ENCODE assay signal across 10 cellular contexts in genomic region chr1:25556791-25557476, GRCh38. TPM values are rescaled to one million over a fixed set of nuclear protein-coding genes. Genes with fewer than 3 reads are reported as not detected.
DNase-seq lines count a peak whose midpoint lies in the region; ATAC-seq, FAIRE-seq and TF ChIP-seq lines count a peak whose summit lies in the region.
"Had no signal": no experiment of that assay in that cellular context is flagged by ENCODE, and none has a peak within 500 bp of the region (broad histone marks: within the 10 kb centered on the region; RNA-seq: fewer than 3 reads in every experiment).

No MANE protein-coding gene starts in this region.

- H3K4me3 ChIP-seq in NB4 (ENCODE audit: low read depth, low read length) = no peak overlapping the region
- no peak overlapping the region for H3K4me3 ChIP-seq in K562
- H3K4me3 ChIP-seq in pancreas = no peak overlapping the region
- no peak overlapping the region for H3K4me3 ChIP-seq in esophagus muscularis mucosa
- H3K4me3 ChIP-seq: tibial nerve had no signal

- in situ Hi-C loops in K562 (cut with MboI) = no loop called here

- H3K9me3 ChIP-seq in K562 (replicated peaks; ENCODE audit: control insufficient read depth, insufficient read depth, low read depth, low read length) = no peaks in the 10 kb centered on the region
- no peaks in the 10 kb centered on the region for H3K9me3 ChIP-seq in pancreas
- H3K9me3 ChIP-seq in esophagus muscularis mucosa = no peaks in the 10 kb centered on the region
- H3K9me3 ChIP-seq: tibial nerve had no signal

- H3K9me1 ChIP-seq in K562 (ENCODE audit: control insufficient read depth, insufficient read depth, low read length) = peaks cover 3% of the 10 kb centered on the region

- WGBS in K562 (ENCODE audit: insufficient coverage, low coverage, missing lambda C conversion rate) = 84% methylated on average over 8 of the region's 10 CpGs
- 84 to 88% methylated on average over 10 of the region's 10 CpGs for WGBS in pancreas, 2 donors
- WGBS in esophagus muscularis mucosa = 83% methylated on average over 10 of the region's 10 CpGs

- intact Hi-C loops in K562 (cut with micrococcal nuclease) (no loop called here), pancreas (cut with DNase I) (no loop called here), esophagus muscularis mucosa (cut with DNase I) (no loop called here)

- H3K27ac ChIP-seq in K562 (ENCODE audit: extremely low read depth, low read depth, low read length) = no peak overlapping the region
- no peak overlapping the region for H3K27ac ChIP-seq in pancreas
- H3K27ac ChIP-seq in esophagus muscularis mucosa (replicated peaks in 1 of 4) = peak overlapping the region in 1 of 4 donors; percentile 5

- TF ChIP-seq POLR2A in NB4 (IDR thresholded peaks at IDR 0.05; ENCODE audit: extremely low read depth, insufficient read length) (no peak), K562 (conservative IDR thresholded peaks at IDR 0.05) (no peak), esophagus muscularis mucosa (IDR thresholded peaks at IDR 0.05; ENCODE audit: low read depth) (no peak)

- peaks cover 7% of the 10 kb centered on the region for H4K20me1 ChIP-seq in K562 (replicated peaks; ENCODE audit: control insufficient read depth, insufficient read depth, low read length)

- H2AFZ ChIP-seq in K562 (ENCODE audit: low read depth, low read length) = no peak overlapping the region

- H3K36me3 ChIP-seq in K562 (ENCODE audit: control insufficient read depth, insufficient read depth, low read length) (peaks cover 36% of the 10 kb centered on the region), pancreas (peaks cover 0 to 29% (median 0%) of the 10 kb centered on the region in 3 donors), esophagus muscularis mucosa (peaks cover 0 to 54% (median 34%) of the 10 kb centered on the region in 4 donors)

- POLR2A ChIA-PET in K562 (lab: Yijun Ruan, JAX) = interaction anchor here (0.6 to 5.5 kb wide), 3 partner anchors 8 to 95 kb away, joined by 3 to 39 read pairs (median 3); no protein-coding TSS in a partner anchor

- TF ChIP-seq CTCF in NB4 (IDR thresholded peaks at IDR 0.05; ENCODE audit: low read depth, low read length) (no peak), K562 (IDR thresholded peaks at IDR 0.05 in 2 of 3, conservative IDR thresholded peaks at IDR 0.05 in 1 of 3; ENCODE audit: insufficient read depth in 2 of 3, low read depth in 1 of 3, low read length in 3 of 3) (no peak), pancreas (IDR thresholded peaks at IDR 0.05) (no peak), esophagus muscularis mucosa (IDR thresholded peaks at IDR 0.05) (no peak)

- H3K4me1 ChIP-seq in K562 (replicated peaks in 1 of 2; ENCODE audit: control insufficient read depth in 2 of 2, insufficient read depth in 2 of 2, low read length in 2 of 2) (peaks cover 12 to 35% of the 10 kb centered on the region in 2 experiments), pancreas (no peaks in the 10 kb centered on the region), esophagus muscularis mucosa (peaks cover 41 to 67% (median 57%) of the 10 kb centered on the region in 4 donors)

- no peak for ATAC-seq in K562
- ATAC-seq in pancreas = peak in 3 of 4 donors; percentile 27 to 44 (median 33)

- peaks cover 11% of the 10 kb centered on the region; the same call in 2 of the 3 replicates for H3K79me2 ChIP-seq in K562 (ENCODE audit: control insufficient read depth, insufficient read depth, low read length)

- FAIRE-seq in K562 (lab: Jason Lieb, UNC) = peak; percentile 19
- FAIRE-seq in pancreas (lab: Jason Lieb, UNC) = no peak
- FAIRE-seq: colon had no signal

- no TSS peak for BruUV-seq in K562 (replicated peaks; lab: Mats Ljungman, UMichigan)

- DNase-seq in NCI-H2171 treated with DMSO at 0.1 percent for 48 hours (lab: John Stamatoyannopoulos, UW) = peak; percentile 47
- no peak for DNase-seq in NCI-H2171 (lab: John Stamatoyannopoulos, UW)
- DNase-seq in NB4 (ENCODE audit: low read depth) = peak; percentile 63
- no peak for DNase-seq in K562 (ENCODE audit: extremely low read depth in 1 of 4, low spot score in 3 of 4)
- peak in 1 of 6 donors; percentile 60 for DNase-seq in pancreas
- no peak for DNase-seq in esophagus muscularis mucosa (ENCODE audit: extremely low spot score)
- DNase-seq in anterior cingulate cortex (lab: John Stamatoyannopoulos, UW) = no peak
- DNase-seq in medulla oblongata (ENCODE audit: extremely low spot score) = no peak

- TF ChIP-seq EP300 in K562 (IDR thresholded peaks at IDR 0.05; ENCODE audit: low read length) (no peak), esophagus muscularis mucosa (IDR thresholded peaks at IDR 0.05) (no peak)

- CTCF ChIA-PET in K562 (lab: Yijun Ruan, JAX; ENCODE audit: low intra/inter-chr PET ratio) = no interaction called here

- no peaks in the 10 kb centered on the region for H3K27me3 ChIP-seq in K562 (ENCODE audit: control insufficient read depth in 2 of 2, insufficient read depth in 2 of 2, low read length in 2 of 2)
- no peaks in the 10 kb centered on the region for H3K27me3 ChIP-seq in pancreas
- H3K27me3 ChIP-seq in esophagus muscularis mucosa = no peaks in the 10 kb centered on the region
- H3K27me3 ChIP-seq: tibial nerve had no signal

- no peak for TF ChIP-seq RAD21 in K562 (CRISPR knock-in tag; conservative IDR thresholded peaks at IDR 0.05 in 1 of 2, IDR thresholded peaks at IDR 0.05 in 1 of 2)

- peak overlapping the region in 1 of 2 experiments; percentile 11; a peak in 1 of 4 replicates for H3K9ac ChIP-seq in K562 (ENCODE audit: insufficient read depth in 1 of 2, low read depth in 2 of 2, low read length in 2 of 2)

- no peak overlapping the region for H3K4me2 ChIP-seq in K562 (ENCODE audit: insufficient read depth, low read length)

TF ChIP-seq in K562, 482 proteins besides CTCF, POLR2A, EP300 and RAD21 (continues in another document):
- TF ChIP-seq PCBP1 (IDR thresholded peaks at IDR 0.05; ENCODE audit: low read depth, low read length, poor library complexity, severe bottlenecking) (no peak), PML (IDR thresholded peaks at IDR 0.05; ENCODE audit: low read length) (no peak), SPI1 (IDR thresholded peaks at IDR 0.05; ENCODE audit: borderline replicate concordance, low read depth, low read length) (0 out of 2 replicates have a peak, but pooled peaks have one; percentile 9), HNRNPH1 (optimal IDR thresholded peaks at IDR 0.05; ENCODE audit: low read depth, low read length) (no peak), ZNF347 (CRISPR knock-in tag; IDR thresholded peaks at IDR 0.05; ENCODE audit: low read depth) (no peak), ZNF79 (CRISPR knock-in tag; IDR thresholded peaks at IDR 0.05; ENCODE audit: low read depth) (no peak)

RNA-seq across cellular contexts. Expression of gene LDLRAP1, which starts 13.5 kb away (rescaled TPM):
- total RNA-seq in K562 (2011; cell fraction: chromatin; rRNA removed; ENCODE audit: low replicate concordance) = 30.0 and 73.0 TPM in 2 replicates
- 38.5 and 41.1 TPM in 2 replicates for total RNA-seq in K562 (2011; cell fraction: nucleolus; rRNA removed)
- total RNA-seq in K562 (2011; cell fraction: nucleoplasm; rRNA removed) = 33.9 and 37.2 TPM in 2 replicates
- total RNA-seq in K562 (2014; rRNA removed) (14.2 and 19.0 TPM in 2 replicates), K562 (2014; rRNA removed; fragmentation: Illumina TruSeq; extraction: Trizol) (10.9 and 13.0 TPM in 2 replicates), K562 (2015; rRNA removed; fragmentation: Illumina TruSeq; extraction: Trizol) (16.3 and 17.7 TPM in 2 replicates), K562 (2021) (28.8 and 29.2 TPM in 2 replicates), pancreas (10 to 100 TPM; 21.0 to 25.9 (median 23.6) TPM), esophagus muscularis mucosa (10 to 100 TPM; 12.6 to 21.2 (median 16.3) TPM)
- polyA plus RNA-seq in K562 (2011; rRNA removed) (16.2 and 25.0 TPM in 2 replicates), K562 (2014; fragmentation: Illumina TruSeq; extraction: Trizol) (26.8 and 29.6 TPM in 2 replicates), K562 (2014; fragmentation: Nextera tagmentation; extraction: Ambion mirVana) (1 to 10 TPM in 1 of 2 experiments, under 1 TPM in 1; 0.56 to 1.4 TPM), K562 (2014; rRNA removed) (22.2 and 25.7 TPM in 2 replicates), pancreas (10 to 100 TPM; 27.1 to 71.9 TPM)
- polyA plus RNA-seq in K562 (2011; cell fraction: cytosol; rRNA removed) = 22.4 and 23.7 TPM in 2 replicates
- polyA plus RNA-seq in K562 (2011; cell fraction: nucleus; rRNA removed) = 69.9 and 75.9 TPM in 2 replicates
- polyA plus RNA-seq in K562 (2012) = 24.3 and 30.1 TPM in 2 replicates
- polyA minus RNA-seq in K562 (2011; rRNA and poly(A)+ RNA removed) = 11.8 and 12.8 TPM in 2 replicates
- polyA minus RNA-seq in K562 (2011; cell fraction: cytosol; rRNA and poly(A)+ RNA removed) = 11.8 and 16.7 TPM in 2 replicates
- polyA minus RNA-seq in K562 (2011; cell fraction: nucleus; rRNA and poly(A)+ RNA removed) = 6.9 and 14.2 TPM in 2 replicates

RNA-seq across cellular contexts. Expression of gene MAN1C1, which starts 59.7 kb away (rescaled TPM):
- 0.19 TPM in 1 of 2 replicates, not detected in the other for total RNA-seq in K562 (2011; cell fraction: chromatin; rRNA removed; ENCODE audit: low replicate concordance)
- total RNA-seq in K562 (2011; cell fraction: nucleolus; rRNA removed) = 0.13 and 0.50 TPM in 2 replicates
- 0.22 and 0.46 TPM in 2 replicates for total RNA-seq in K562 (2011; cell fraction: nucleoplasm; rRNA removed)
- total RNA-seq in K562 (2014; rRNA removed) = not detected in 2 replicates
- 0.15 TPM in 1 of 2 replicates, not detected in the other for total RNA-seq in K562 (2014; rRNA removed; fragmentation: Illumina TruSeq; extraction: Trizol)
- total RNA-seq in K562 (2015; rRNA removed; fragmentation: Illumina TruSeq; extraction: Trizol) = 0.18 TPM in 1 of 2 replicates, not detected in the other
- total RNA-seq in K562 (2021) = 0.22 and 0.44 TPM in 2 replicates
- polyA plus RNA-seq in K562 (2011; rRNA removed) = 0.06 and 0.11 TPM in 2 replicates
- polyA plus RNA-seq in K562 (2011; cell fraction: cytosol; rRNA removed) = 0.07 TPM in 2 replicates
- polyA plus RNA-seq in K562 (2011; cell fraction: nucleus; rRNA removed) = 0.07 and 0.25 TPM in 2 replicates
- polyA plus RNA-seq in K562 (2012) = 0.07 and 0.53 TPM in 2 replicates
- polyA plus RNA-seq in K562 (2014; fragmentation: Illumina TruSeq; extraction: Trizol) = 0.04 and 0.29 TPM in 2 replicates
- polyA plus RNA-seq in K562 (2014; fragmentation: Nextera tagmentation; extraction: Ambion mirVana) = not detected
- polyA plus RNA-seq in K562 (2014; rRNA removed) = 0.04 TPM in 1 of 2 replicates, not detected in the other
- 0.18 TPM in 1 of 2 replicates, not detected in the other for polyA minus RNA-seq in K562 (2011; rRNA and poly(A)+ RNA removed)
- polyA minus RNA-seq in K562 (2011; cell fraction: cytosol; rRNA and poly(A)+ RNA removed) = not detected in 2 replicates
- 0.13 TPM in 1 of 2 replicates, not detected in the other for polyA minus RNA-seq in K562 (2011; cell fraction: nucleus; rRNA and poly(A)+ RNA removed)
- total RNA-seq in pancreas = 1 to 10 TPM; 2.1 to 6.1 (median 3.3) TPM
- polyA plus RNA-seq in pancreas = 1 to 10 TPM; 4.1 to 9.2 TPM
- total RNA-seq in esophagus muscularis mucosa = 10 to 100 TPM; 20.2 to 22.8 (median 20.7) TPM

Comparison
In these comparisons a context has a peak if more than half of its experiments do, and no peak if none do; other contexts are left out.
1. DNase-seq: peak in NCI-H2171 treated with DMSO at 0.1 percent for 48 hours (single experiment) and NB4 (single experiment); none in NCI-H2171 (single experiment), K562 (0 of 4), esophagus muscularis mucosa (single experiment), anterior cingulate cortex (0 of 58) and medulla oblongata (single experiment).